Comparison of ENCODE assay signal across 31 cellular contexts in genomic region chr20:62563561-62563960, GRCh38.
"Had no signal": no experiment of that assay in that cellular context is flagged by ENCODE, and none has a peak within 500 bp of the region (broad histone marks: within the 10 kb centered on the region; RNA-seq: fewer than 3 reads in every experiment).

No MANE protein-coding gene starts in this region.

- H3K36me3 ChIP-seq: adrenal gland, breast epithelium, MG63 had no signal

- H3K9me3 ChIP-seq: adrenal gland, body of pancreas, breast epithelium, MG63 had no signal

- DNase-seq: activated B cell treated with CpG ODN at 0.5 μM for 24 hours; activated CD4-positive, alpha-beta memory T cell treated with anti-CD3 and anti-CD28 coated beads for 36 hours; activated CD4-positive, alpha-beta T cell treated with anti-CD3 and anti-CD28 coated beads for 4 hours; activated CD4-positive, alpha-beta T cell treated with anti-CD3 and anti-CD28 coated beads, Interleukin-2, amount 50 U/mL, for 1 hour; activated CD4-positive, CD25-positive, alpha-beta regulatory T cell treated with anti-CD3 and anti-CD28 coated beads, Interleukin-2, amount 50 U/mL, for 72 hours; activated CD8-positive, alpha-beta memory T cell treated with anti-CD3 and anti-CD28 coated beads, Interleukin-2, amount 50 U/mL, for 4 hours; activated gamma-delta T cell treated with Interleukin-2 at 50 U/mL for 16 hours; activated naive CD4-positive, alpha-beta T cell treated with anti-CD3 and anti-CD28 coated beads for 36 hours; activated T-cell treated with anti-CD3 and anti-CD28 coated beads for 4 hours; activated T-cell treated with anti-CD3 and anti-CD28 coated beads, Interleukin-2, amount 50 U/mL, for 4 hours; adrenal gland; body of pancreas; Kasumi-1; KG1; MG63; NCI-H1048; NCI-H1105 treated with DMSO at 0.1 percent for 48 hours; NCI-H1436; NCI-H1694; NCI-H2029; NCI-H345; NCI-H524 treated with DMSO at 0.1 percent for 48 hours; SIG-M5; SW 1271; T-helper 1 cell; T-helper 2 cell; T-helper 9 cell had no signal

- H3K4me1 ChIP-seq: adrenal gland, body of pancreas, breast epithelium had no signal

- H3K4me3 ChIP-seq: adrenal gland, body of pancreas, breast epithelium, MG63 had no signal

- H3K27ac ChIP-seq: adrenal gland, body of pancreas, breast epithelium, VCaP had no signal

- ATAC-seq: activated naive CD4-positive, alpha-beta T cell treated with anti-CD3 and anti-CD28 coated beads, Interleukin-2, amount 50 U/mL, for 72 hours; activated T-cell treated with anti-CD3 and anti-CD28 coated beads, Interleukin-2, amount 50 U/mL, for 4 hours; body of pancreas; Panc1 had no signal

- H3K27me3 ChIP-seq: MG63 had no signal
